In the genomic region with DNA sequence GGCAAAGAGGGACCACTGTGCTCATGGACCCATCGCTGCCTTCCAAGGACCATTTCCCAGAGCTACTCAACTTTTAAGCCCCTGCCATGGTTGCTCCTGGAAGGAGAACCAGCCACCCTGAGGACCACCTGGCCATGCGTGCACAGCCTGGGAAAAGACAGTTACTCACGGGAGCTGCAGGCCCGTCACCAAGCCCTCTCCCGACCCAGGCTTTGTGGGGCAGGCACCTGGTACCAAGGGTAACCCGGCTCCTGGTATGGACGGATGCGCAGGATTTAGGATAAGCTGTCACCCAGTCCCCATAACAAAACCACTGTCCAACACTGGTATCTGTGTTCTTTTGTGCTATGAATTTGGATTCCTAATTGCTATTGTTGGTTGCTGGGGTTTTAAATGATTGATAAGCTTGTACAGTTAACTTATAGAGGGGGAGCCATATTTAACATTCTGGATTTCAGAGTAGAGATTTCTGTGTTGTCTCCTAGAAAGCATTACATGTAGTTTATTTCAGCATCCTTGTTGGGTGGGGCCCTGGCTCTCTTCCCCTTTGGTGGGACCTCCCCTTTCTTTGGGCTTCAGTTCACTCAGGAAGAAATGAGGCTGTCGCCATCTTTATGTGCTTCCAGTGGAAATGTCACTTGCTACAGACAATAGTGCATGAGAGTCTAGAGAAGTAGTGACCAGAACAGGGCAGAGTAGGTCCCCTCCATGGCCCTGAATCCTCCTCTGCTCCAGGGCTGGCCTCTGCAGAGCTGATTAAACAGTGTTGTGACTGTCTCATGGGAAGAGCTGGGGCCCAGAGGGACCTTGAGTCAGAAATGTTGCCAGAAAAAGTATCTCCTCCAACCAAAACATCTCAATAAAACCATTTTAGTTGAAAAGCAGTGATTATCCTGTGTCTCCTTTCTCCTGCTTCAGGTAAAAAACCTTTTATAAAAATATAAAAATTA, we compare ENCODE assay signal across 16 cellular contexts. TPM values are rescaled to one million over a fixed set of nuclear protein-coding genes. Genes with fewer than 3 reads are reported as not detected.
DNase-seq lines count a peak whose midpoint lies in the region; ATAC-seq and TF ChIP-seq lines count a peak whose summit lies in the region.
"Had no signal": no experiment of that assay in that cellular context is flagged by ENCODE, and none has a peak within 500 bp of the region (broad histone marks: within the 10 kb centered on the region; RNA-seq: fewer than 3 reads in every experiment).

No MANE protein-coding gene starts in this region.

- CTCF ChIA-PET in activated CD8-positive, alpha-beta T cell treated with anti-CD3 and anti-CD28 coated beads, Interleukin-2, amount 10 ng/mL, durations not matched to agents 7 days and 5 days (lab: Charles Lee), result no interaction called here
- CTCF ChIA-PET in activated CD8-positive, alpha-beta T cell treated with anti-CD3 and anti-CD28 coated beads for 36 hours (lab: Charles Lee), result no interaction called here

- H3K36me3 ChIP-seq in spleen (peaks cover 3 to 95% (median 50%) of the 10 kb centered on the region in 6 donors), sigmoid colon (peaks cover under 1 to 44% (median 5%) of the 10 kb centered on the region in 4 donors)
- H3K36me3 ChIP-seq in effector memory CD4-positive, alpha-beta T cell (ENCODE audit: control insufficient read depth, insufficient read depth, low read length), result peaks cover 16% of the 10 kb centered on the region

- H3K4me3 ChIP-seq in HL-60 (replicated peaks; ENCODE audit: insufficient read depth, low read length) (no peak overlapping the region), spleen (no peak overlapping the region), sigmoid colon (no peak overlapping the region)
- no peak overlapping the region for H3K4me3 ChIP-seq in effector memory CD4-positive, alpha-beta T cell (ENCODE audit: insufficient read depth, low read depth, low read length, poor library complexity, severe bottlenecking)
- H3K4me3 ChIP-seq: smooth muscle cell had no signal

- H3K4me1 ChIP-seq in spleen, result peaks cover 0 to 84% (median 56%) of the 10 kb centered on the region in 6 donors
- no peaks in the 10 kb centered on the region for H3K4me1 ChIP-seq in effector memory CD4-positive, alpha-beta T cell (ENCODE audit: control insufficient read depth, insufficient read depth, low read length, poor library complexity, severe bottlenecking)
- no peaks in the 10 kb centered on the region for H3K4me1 ChIP-seq in sigmoid colon

- H3K9me3 ChIP-seq in spleen (no peaks in the 10 kb centered on the region), sigmoid colon (no peaks in the 10 kb centered on the region)
- no peaks in the 10 kb centered on the region for H3K9me3 ChIP-seq in effector memory CD4-positive, alpha-beta T cell (ENCODE audit: control insufficient read depth, low read length)

- DNase-seq in activated CD8-positive, alpha-beta T cell treated with anti-CD3 and anti-CD28 coated beads, Interleukin-2, amount 10 ng/mL, durations not matched to agents 7 days and 5 days, result no peak
- DNase-seq in activated CD8-positive, alpha-beta T cell treated with anti-CD3 and anti-CD28 coated beads for 36 hours, result no peak
- DNase-seq in HL-60 (ENCODE audit: low read depth in 1 of 2, low spot score in 1 of 2) (peak in 1 of 2 experiments; percentile 71), spleen (no peak), sigmoid colon (no peak)
- DNase-seq in effector memory CD4-positive, alpha-beta T cell, result no peak
- DNase-seq: activated naive CD4-positive, alpha-beta T cell treated with Interleukin-2 at 50 U/mL for 16 hours; COR-L47; NCI-H187; NCI-H510A treated with DMSO at 0.1 percent for 48 hours had no signal

- H3K27ac ChIP-seq in HL-60 (replicated peaks) (peak overlapping the region; percentile 77), spleen (peak overlapping the region in 7 of 8 donors; percentile 51 to 88 (median 79)), sigmoid colon (no peak overlapping the region)
- H3K27ac ChIP-seq in effector memory CD4-positive, alpha-beta T cell (ENCODE audit: insufficient read depth, low read length, poor library complexity, severe bottlenecking), result no peak overlapping the region

- H3K27me3 ChIP-seq in HL-60 (ENCODE audit: insufficient read depth, poor library complexity, severe bottlenecking) (no peaks in the 10 kb centered on the region), spleen (replicated peaks in 1 of 7) (no peaks in the 10 kb centered on the region), sigmoid colon (no peaks in the 10 kb centered on the region)
- no peaks in the 10 kb centered on the region for H3K27me3 ChIP-seq in effector memory CD4-positive, alpha-beta T cell (replicated peaks; ENCODE audit: control insufficient read depth, insufficient read depth, low read length, poor library complexity, severe bottlenecking)

- no peak for ATAC-seq in activated CD8-positive, alpha-beta T cell treated with anti-CD3 and anti-CD28 coated beads, Interleukin-2, amount 10 ng/mL, durations not matched to agents 7 days and 5 days
- ATAC-seq in activated CD8-positive, alpha-beta T cell treated with anti-CD3 and anti-CD28 coated beads for 36 hours, result no peak
- ATAC-seq in GM18868 (IDR thresholded peaks at IDR 0.05; ENCODE audit: unreplicated experiment), result no peak
- ATAC-seq: Panc1; stimulated activated effector memory CD8-positive, alpha-beta T cell treated with anti-CD3 and anti-CD28 coated beads, Interleukin-12 subunit alpha, Interleukin-12 subunit beta, amount 100 ng/mL, for 72 hours had no signal

- peaks cover 53% of the 10 kb centered on the region for H3K36me3 Mint-ChIP-seq in activated CD8-positive, alpha-beta T cell treated with anti-CD3 and anti-CD28 coated beads, Interleukin-2, amount 10 ng/mL, durations not matched to agents 7 days and 5 days (ENCODE audit: low read depth)
- peaks cover 33% of the 10 kb centered on the region for H3K36me3 Mint-ChIP-seq in activated CD8-positive, alpha-beta T cell treated with anti-CD3 and anti-CD28 coated beads for 36 hours (ENCODE audit: low read depth)
- peaks cover 75% of the 10 kb centered on the region for H3K36me3 Mint-ChIP-seq in dendritic cell treated with granulocyte-macrophage colony-stimulating factor and Interleukin-4, amounts not matched to agents 40 ng/mL and 50 ng/mL, for 4 days (ENCODE audit: low read depth)

- peak overlapping the region; percentile 39 for H3K27ac Mint-ChIP-seq in activated CD8-positive, alpha-beta T cell treated with anti-CD3 and anti-CD28 coated beads, Interleukin-2, amount 10 ng/mL, durations not matched to agents 7 days and 5 days
- H3K27ac Mint-ChIP-seq in activated CD8-positive, alpha-beta T cell treated with anti-CD3 and anti-CD28 coated beads for 36 hours, result no peak overlapping the region
- peak overlapping the region; percentile 84 for H3K27ac Mint-ChIP-seq in dendritic cell treated with granulocyte-macrophage colony-stimulating factor and Interleukin-4, amounts not matched to agents 40 ng/mL and 50 ng/mL, for 4 days
- H3K27ac Mint-ChIP-seq: mesothelial cell of epicardium; stimulated activated effector memory CD8-positive, alpha-beta T cell treated with anti-CD3 and anti-CD28 coated beads, Interleukin-12 subunit alpha, Interleukin-12 subunit beta, amount 100 ng/mL, for 72 hours had no signal

- no peaks in the 10 kb centered on the region for H3K27me3 Mint-ChIP-seq in activated CD8-positive, alpha-beta T cell treated with anti-CD3 and anti-CD28 coated beads, Interleukin-2, amount 10 ng/mL, durations not matched to agents 7 days and 5 days (ENCODE audit: low read depth)
- no peaks in the 10 kb centered on the region for H3K27me3 Mint-ChIP-seq in activated CD8-positive, alpha-beta T cell treated with anti-CD3 and anti-CD28 coated beads for 36 hours
- H3K27me3 Mint-ChIP-seq in dendritic cell treated with granulocyte-macrophage colony-stimulating factor and Interleukin-4, amounts not matched to agents 40 ng/mL and 50 ng/mL, for 4 days, result no peaks in the 10 kb centered on the region

- intact Hi-C loops in activated CD8-positive, alpha-beta T cell treated with anti-CD3 and anti-CD28 coated beads for 36 hours (cut with micrococcal nuclease), result no loop called here
- intact Hi-C loops in dendritic cell treated with granulocyte-macrophage colony-stimulating factor and Interleukin-4, amounts not matched to agents 40 ng/mL and 50 ng/mL, for 4 days (cut with micrococcal nuclease), result no loop called here
- intact Hi-C loops in spleen (cut with DNase I; ENCODE audit: low total_unique reads), result no loop called here
- intact Hi-C loops in sigmoid colon (cut with DNase I), result no loop called here

- POLR2A ChIA-PET in activated CD8-positive, alpha-beta T cell treated with anti-CD3 and anti-CD28 coated beads, Interleukin-2, amount 10 ng/mL, durations not matched to agents 7 days and 5 days (lab: Charles Lee), result no interaction called here
- POLR2A ChIA-PET in activated CD8-positive, alpha-beta T cell treated with anti-CD3 and anti-CD28 coated beads for 36 hours (lab: Charles Lee), result interaction anchor here (0.6 to 1.7 kb wide), 4 partner anchors 9 to 176 kb away, joined by 3 to 5 read pairs (median 3); no protein-coding TSS in a partner anchor

- no peak overlapping the region for H3K4me3 Mint-ChIP-seq in activated CD8-positive, alpha-beta T cell treated with anti-CD3 and anti-CD28 coated beads, Interleukin-2, amount 10 ng/mL, durations not matched to agents 7 days and 5 days
- no peak overlapping the region for H3K4me3 Mint-ChIP-seq in activated CD8-positive, alpha-beta T cell treated with anti-CD3 and anti-CD28 coated beads for 36 hours
- no peak overlapping the region for H3K4me3 Mint-ChIP-seq in dendritic cell treated with granulocyte-macrophage colony-stimulating factor and Interleukin-4, amounts not matched to agents 40 ng/mL and 50 ng/mL, for 4 days
- H3K4me3 Mint-ChIP-seq: mesothelial cell of epicardium; stimulated activated effector memory CD8-positive, alpha-beta T cell treated with anti-CD3 and anti-CD28 coated beads, Interleukin-12 subunit alpha, Interleukin-12 subunit beta, amount 100 ng/mL, for 72 hours had no signal

- H3K4me1 Mint-ChIP-seq in activated CD8-positive, alpha-beta T cell treated with anti-CD3 and anti-CD28 coated beads, Interleukin-2, amount 10 ng/mL, durations not matched to agents 7 days and 5 days (ENCODE audit: low read depth), result peaks cover 28% of the 10 kb centered on the region
- peaks cover 3% of the 10 kb centered on the region for H3K4me1 Mint-ChIP-seq in activated CD8-positive, alpha-beta T cell treated with anti-CD3 and anti-CD28 coated beads for 36 hours (ENCODE audit: low read depth)
- H3K4me1 Mint-ChIP-seq in dendritic cell treated with granulocyte-macrophage colony-stimulating factor and Interleukin-4, amounts not matched to agents 40 ng/mL and 50 ng/mL, for 4 days (ENCODE audit: low read depth), result peaks cover 63% of the 10 kb centered on the region
- H3K4me1 Mint-ChIP-seq: mesothelial cell of epicardium had no signal

- WGBS in spleen, 5 donors, result 85 to 92% (median 90%) methylated on average over 8 to 9 of the region's 9 CpGs
- 94 to 95% methylated on average over 9 of the region's 9 CpGs for WGBS in sigmoid colon, 2 donors

- TF ChIP-seq POLR2A in spleen (IDR thresholded peaks at IDR 0.05) (no peak), sigmoid colon (IDR thresholded peaks at IDR 0.05) (no peak)

- H3K9me3 Mint-ChIP-seq in activated CD8-positive, alpha-beta T cell treated with anti-CD3 and anti-CD28 coated beads, Interleukin-2, amount 10 ng/mL, durations not matched to agents 7 days and 5 days (ENCODE audit: insufficient read depth), result no peaks in the 10 kb centered on the region
- H3K9me3 Mint-ChIP-seq in activated CD8-positive, alpha-beta T cell treated with anti-CD3 and anti-CD28 coated beads for 36 hours, result no peaks in the 10 kb centered on the region
- no peaks in the 10 kb centered on the region for H3K9me3 Mint-ChIP-seq in dendritic cell treated with granulocyte-macrophage colony-stimulating factor and Interleukin-4, amounts not matched to agents 40 ng/mL and 50 ng/mL, for 4 days
- H3K9me3 Mint-ChIP-seq: mesothelial cell of epicardium; stimulated activated effector memory CD8-positive, alpha-beta T cell treated with anti-CD3 and anti-CD28 coated beads, Interleukin-12 subunit alpha, Interleukin-12 subunit beta, amount 100 ng/mL, for 72 hours had no signal

- TF ChIP-seq CTCF in activated CD8-positive, alpha-beta T cell treated with anti-CD3 and anti-CD28 coated beads for 36 hours (IDR thresholded peaks at IDR 0.05), result no peak
- TF ChIP-seq CTCF in HL-60 (IDR thresholded peaks at IDR 0.05; ENCODE audit: insufficient read depth, low read length) (no peak), spleen (IDR thresholded peaks at IDR 0.05 in 8 of 11, conservative IDR thresholded peaks at IDR 0.05 in 3 of 11) (no peak), sigmoid colon (IDR thresholded peaks at IDR 0.05) (no peak)

- no peak for TF ChIP-seq EP300 in sigmoid colon (IDR thresholded peaks at IDR 0.05)

RNA-seq across cellular contexts. Expression of a gene that starts 19.4 kb away (rescaled TPM):
- total RNA-seq in activated CD8-positive, alpha-beta T cell treated with anti-CD3 and anti-CD28 coated beads, Interleukin-2, amount 10 ng/mL, durations not matched to agents 7 days and 5 days, result 10 to 100 TPM; 31.7 to 31.8 TPM
- total RNA-seq in activated CD8-positive, alpha-beta T cell treated with anti-CD3 and anti-CD28 coated beads for 36 hours, result 1 to 10 TPM; 2.4 to 3.2 TPM
- 100 to 1,000 TPM in 1 of 7 donors, 10 to 100 TPM in 6; 58.9 to 100 (median 76.4) TPM for total RNA-seq in spleen
- 100 to 1,000 TPM; 108 to 130 (median 127) TPM for polyA plus RNA-seq in spleen
- total RNA-seq in sigmoid colon, result 10 to 100 TPM in 1 of 4 donors, 1 to 10 TPM in 3; 2.5 to 13.0 (median 4.4) TPM
- 10 to 100 TPM in 2 of 3 donors, 1 to 10 TPM in 1; 4.8 to 31.1 (median 16.2) TPM for polyA plus RNA-seq in sigmoid colon
- total RNA-seq: smooth muscle cell had no signal
- polyA plus RNA-seq: smooth muscle cell had no signal

RNA-seq across cellular contexts. Expression of a gene that starts 25.0 kb away (rescaled TPM):
- total RNA-seq in activated CD8-positive, alpha-beta T cell treated with anti-CD3 and anti-CD28 coated beads, Interleukin-2, amount 10 ng/mL, durations not matched to agents 7 days and 5 days, result 10 to 100 TPM; 69.5 to 76.5 TPM
- 10 to 100 TPM; 90.7 to 91.8 TPM for total RNA-seq in activated CD8-positive, alpha-beta T cell treated with anti-CD3 and anti-CD28 coated beads for 36 hours
- total RNA-seq in spleen, result 10 to 100 TPM in 6 of 7 donors, 1 to 10 TPM in 1; 7.5 to 24.7 (median 19.0) TPM
- 10 to 100 TPM; 17.0 to 25.0 (median 23.2) TPM for polyA plus RNA-seq in spleen
- 10 to 100 TPM in 3 of 4 donors, 1 to 10 TPM in 1; 3.3 to 17.8 (median 14.8) TPM for total RNA-seq in sigmoid colon
- 10 to 100 TPM; 18.0 to 30.0 (median 22.2) TPM for polyA plus RNA-seq in sigmoid colon

RNA-seq across cellular contexts. Expression of a gene that starts 55.1 kb away (rescaled TPM):
- 100 to 1,000 TPM; 287 to 302 TPM for total RNA-seq in activated CD8-positive, alpha-beta T cell treated with anti-CD3 and anti-CD28 coated beads, Interleukin-2, amount 10 ng/mL, durations not matched to agents 7 days and 5 days
- total RNA-seq in activated CD8-positive, alpha-beta T cell treated with anti-CD3 and anti-CD28 coated beads for 36 hours, result 100 to 1,000 TPM; 461 to 464 TPM
- total RNA-seq in spleen, result 100 to 1,000 TPM; 179 to 224 (median 197) TPM
- polyA plus RNA-seq in spleen, result 100 to 1,000 TPM in 1 of 3 donors, 10 to 100 TPM in 2; 75.5 to 133 (median 98.4) TPM
- total RNA-seq in sigmoid colon, result 100 to 1,000 TPM; 201 to 274 (median 228) TPM
- 100 to 1,000 TPM; 196 to 258 (median 224) TPM for polyA plus RNA-seq in sigmoid colon

RNA-seq across cellular contexts. Expression of a gene that starts 60.0 kb away (rescaled TPM):
- 1 to 10 TPM; 1.5 to 1.7 TPM for total RNA-seq in activated CD8-positive, alpha-beta T cell treated with anti-CD3 and anti-CD28 coated beads, Interleukin-2, amount 10 ng/mL, durations not matched to agents 7 days and 5 days
- total RNA-seq in activated CD8-positive, alpha-beta T cell treated with anti-CD3 and anti-CD28 coated beads for 36 hours, result 1 to 10 TPM; 1.3 to 1.4 TPM
- total RNA-seq in spleen (10 to 100 TPM; 15.7 to 18.6 (median 17.4) TPM), sigmoid colon (10 to 100 TPM; 20.7 to 35.5 (median 22.3) TPM)
- polyA plus RNA-seq in spleen (1 to 10 TPM; 2.7 to 9.7 (median 2.7) TPM), sigmoid colon (10 to 100 TPM; 23.4 to 56.4 (median 40.2) TPM)

Comparison
In these comparisons a context has a peak if more than half of its experiments do, and no peak if none do; other contexts are left out.
1. H3K27ac ChIP-seq: peak in HL-60 (single experiment) and spleen (7 of 8); none in effector memory CD4-positive, alpha-beta T cell (single experiment) and sigmoid colon (0 of 4).